1 cellular context compared by ENCODE assay signal in the genomic region with DNA sequence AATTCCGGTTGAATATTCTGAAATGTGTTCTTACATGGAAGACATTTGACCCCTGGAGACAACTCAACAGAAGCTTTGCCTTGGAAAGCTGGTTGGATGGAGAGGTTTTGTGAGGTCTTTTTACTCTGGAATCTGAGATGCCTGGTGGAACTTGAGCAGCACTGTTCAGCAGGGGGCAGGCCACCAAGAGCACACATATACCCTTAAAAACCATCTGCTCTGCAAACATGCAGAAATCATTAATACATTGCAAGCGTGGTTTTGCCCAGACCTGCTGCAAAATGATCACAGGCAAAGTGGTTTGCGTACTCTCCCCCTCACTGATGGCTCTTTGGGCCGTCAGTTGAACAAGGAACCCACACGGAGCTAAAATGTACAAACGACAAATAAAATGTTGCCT.
TF ChIP-seq lines count a peak whose summit lies in the region.

No MANE protein-coding gene starts in this region.

TF ChIP-seq in SK-N-SH, 30 proteins besides CTCF, POLR2A, EP300 and RAD21 (continued from another document):
- TF ChIP-seq, protein P1, sequence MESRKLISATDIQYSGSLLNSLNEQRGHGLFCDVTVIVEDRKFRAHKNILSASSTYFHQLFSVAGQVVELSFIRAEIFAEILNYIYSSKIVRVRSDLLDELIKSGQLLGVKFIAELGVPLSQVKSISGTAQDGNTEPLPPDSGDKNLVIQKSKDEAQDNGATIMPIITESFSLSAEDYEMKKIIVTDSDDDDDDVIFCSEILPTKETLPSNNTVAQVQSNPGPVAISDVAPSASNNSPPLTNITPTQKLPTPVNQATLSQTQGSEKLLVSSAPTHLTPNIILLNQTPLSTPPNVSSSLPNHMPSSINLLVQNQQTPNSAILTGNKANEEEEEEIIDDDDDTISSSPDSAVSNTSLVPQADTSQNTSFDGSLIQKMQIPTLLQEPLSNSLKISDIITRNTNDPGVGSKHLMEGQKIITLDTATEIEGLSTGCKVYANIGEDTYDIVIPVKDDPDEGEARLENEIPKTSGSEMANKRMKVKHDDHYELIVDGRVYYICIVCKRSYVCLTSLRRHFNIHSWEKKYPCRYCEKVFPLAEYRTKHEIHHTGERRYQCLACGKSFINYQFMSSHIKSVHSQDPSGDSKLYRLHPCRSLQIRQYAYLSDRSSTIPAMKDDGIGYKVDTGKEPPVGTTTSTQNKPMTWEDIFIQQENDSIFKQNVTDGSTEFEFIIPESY (IDR thresholded peaks at IDR 0.05; ENCODE audit: borderline replicate concordance, low read depth), result no peak
- TF ChIP-seq TAF1 (IDR thresholded peaks at IDR 0.05; ENCODE audit: borderline replicate concordance, low read depth, low read length) (no peak), POLR2AphosphoS5 (IDR thresholded peaks at IDR 0.05; ENCODE audit: low read depth, low read length) (no peak), SMC3 (IDR thresholded peaks at IDR 0.05; ENCODE audit: low read depth, low read length) (no peak), RFX5 (IDR thresholded peaks at IDR 0.05; ENCODE audit: low read length) (no peak), CHD2 (IDR thresholded peaks at IDR 0.05; ENCODE audit: low read length, partially characterized antibody) (no peak), GABPA (IDR thresholded peaks at IDR 0.05; ENCODE audit: low read depth) (no peak), FOXM1 (IDR thresholded peaks at IDR 0.05; ENCODE audit: low read depth) (no peak)
- TF ChIP-seq, protein P2, sequence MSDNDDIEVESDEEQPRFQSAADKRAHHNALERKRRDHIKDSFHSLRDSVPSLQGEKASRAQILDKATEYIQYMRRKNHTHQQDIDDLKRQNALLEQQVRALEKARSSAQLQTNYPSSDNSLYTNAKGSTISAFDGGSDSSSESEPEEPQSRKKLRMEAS (IDR thresholded peaks at IDR 0.05; ENCODE audit: low read depth), result no peak
